In the genomic region with DNA sequence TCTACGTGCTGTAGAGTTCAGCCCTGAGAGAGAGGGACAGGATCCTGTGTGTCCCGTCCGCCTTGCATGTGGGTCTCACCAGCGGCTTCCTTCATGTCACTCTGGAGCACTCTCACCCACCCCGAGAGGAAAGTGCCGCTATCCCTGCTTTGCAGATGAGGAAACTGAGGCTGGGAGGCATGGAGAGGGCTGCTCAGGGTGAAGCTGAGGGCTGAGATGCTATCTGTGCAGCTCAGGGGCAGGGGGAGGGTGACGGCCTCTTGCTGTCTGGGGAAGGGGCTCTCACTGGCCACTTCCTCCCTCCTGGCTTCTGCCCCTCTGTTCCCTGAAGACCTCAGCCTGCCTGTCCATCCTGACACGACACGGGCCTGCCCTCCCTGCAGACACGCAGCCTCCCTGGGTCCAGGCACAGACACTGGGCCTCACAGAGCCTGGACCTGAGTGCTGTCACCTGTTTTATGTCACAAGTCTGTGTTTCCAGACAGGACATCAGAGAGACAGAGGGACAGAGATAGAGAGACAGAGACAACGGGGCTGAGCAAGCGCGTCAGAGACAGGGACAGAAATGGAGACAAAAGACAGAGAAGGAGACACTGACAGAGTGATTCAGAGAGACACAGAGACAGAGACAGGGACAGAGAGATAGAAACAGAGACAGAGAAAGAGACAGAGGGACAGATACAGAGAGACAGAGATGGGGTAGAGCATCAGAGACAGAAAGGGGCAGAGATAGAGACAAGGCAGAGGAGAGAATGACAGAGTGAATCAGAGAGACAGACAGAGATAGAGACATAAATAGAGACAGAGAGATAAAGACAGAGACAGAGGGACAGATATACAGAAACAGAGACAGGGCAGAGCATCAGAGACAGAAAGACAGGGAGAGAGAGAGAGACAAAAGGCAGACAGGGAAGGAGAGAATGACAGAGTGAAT, we compare ENCODE assay signal across 1 cellular context.
TF ChIP-seq lines count a peak whose summit lies in the region.

No MANE protein-coding gene starts in this region.

TF ChIP-seq in K562, 482 proteins besides CTCF, POLR2A, EP300 and RAD21:
- TF ChIP-seq ELF4 (CRISPR knock-in tag; IDR thresholded peaks at IDR 0.05) (peak; percentile 45; the same call in 1 of the 2 replicates), SRSF9 (IDR thresholded peaks at IDR 0.05; ENCODE audit: borderline replicate concordance, low read depth, low read length) (no peak), CC2D1A (IDR thresholded peaks at IDR 0.05) (no peak), SIX5 (IDR thresholded peaks at IDR 0.05; ENCODE audit: borderline replicate concordance in 1 of 2, insufficient read depth in 1 of 2, low read depth in 1 of 2, low read length in 2 of 2) (no peak), RHOXF2B (CRISPR knock-in tag; conservative IDR thresholded peaks at IDR 0.05) (no peak), SUPT5H (IDR thresholded peaks at IDR 0.05) (0 out of 2 replicates have a peak, but pooled peaks have one; percentile 18), FOXA3 (CRISPR knock-in tag; conservative IDR thresholded peaks at IDR 0.05 in 1 of 2, IDR thresholded peaks at IDR 0.05 in 1 of 2) (no peak), ZNF778 (CRISPR knock-in tag; IDR thresholded peaks at IDR 0.05) (no peak), SP2 (IDR thresholded peaks at IDR 0.05; ENCODE audit: extremely low read depth, low read depth, low read length, poor library complexity, severe bottlenecking) (no peak)
- TF ChIP-seq, protein P1, sequence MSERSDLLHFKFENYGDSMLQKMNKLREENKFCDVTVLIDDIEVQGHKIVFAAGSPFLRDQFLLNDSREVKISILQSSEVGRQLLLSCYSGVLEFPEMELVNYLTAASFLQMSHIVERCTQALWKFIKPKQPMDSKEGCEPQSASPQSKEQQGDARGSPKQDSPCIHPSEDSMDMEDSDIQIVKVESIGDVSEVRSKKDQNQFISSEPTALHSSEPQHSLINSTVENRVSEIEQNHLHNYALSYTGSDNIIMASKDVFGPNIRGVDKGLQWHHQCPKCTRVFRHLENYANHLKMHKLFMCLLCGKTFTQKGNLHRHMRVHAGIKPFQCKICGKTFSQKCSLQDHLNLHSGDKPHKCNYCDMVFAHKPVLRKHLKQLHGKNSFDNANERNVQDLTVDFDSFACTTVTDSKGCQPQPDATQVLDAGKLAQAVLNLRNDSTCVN (CRISPR knock-in tag; IDR thresholded peaks at IDR 0.05) = peak; percentile 57; the same call in 1 of the 2 replicates
- TF ChIP-seq, protein P2, sequence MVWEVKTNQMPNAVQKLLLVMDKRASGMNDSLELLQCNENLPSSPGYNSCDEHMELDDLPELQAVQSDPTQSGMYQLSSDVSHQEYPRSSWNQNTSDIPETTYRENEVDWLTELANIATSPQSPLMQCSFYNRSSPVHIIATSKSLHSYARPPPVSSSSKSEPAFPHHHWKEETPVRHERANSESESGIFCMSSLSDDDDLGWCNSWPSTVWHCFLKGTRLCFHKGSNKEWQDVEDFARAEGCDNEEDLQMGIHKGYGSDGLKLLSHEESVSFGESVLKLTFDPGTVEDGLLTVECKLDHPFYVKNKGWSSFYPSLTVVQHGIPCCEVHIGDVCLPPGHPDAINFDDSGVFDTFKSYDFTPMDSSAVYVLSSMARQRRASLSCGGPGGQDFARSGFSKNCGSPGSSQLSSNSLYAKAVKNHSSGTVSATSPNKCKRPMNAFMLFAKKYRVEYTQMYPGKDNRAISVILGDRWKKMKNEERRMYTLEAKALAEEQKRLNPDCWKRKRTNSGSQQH (CRISPR knock-in tag; IDR thresholded peaks at IDR 0.05) = 0 out of 2 replicates have a peak, but pooled peaks have one; percentile 41
